ENCODE assay signal across 29 cellular contexts in the genomic region with DNA sequence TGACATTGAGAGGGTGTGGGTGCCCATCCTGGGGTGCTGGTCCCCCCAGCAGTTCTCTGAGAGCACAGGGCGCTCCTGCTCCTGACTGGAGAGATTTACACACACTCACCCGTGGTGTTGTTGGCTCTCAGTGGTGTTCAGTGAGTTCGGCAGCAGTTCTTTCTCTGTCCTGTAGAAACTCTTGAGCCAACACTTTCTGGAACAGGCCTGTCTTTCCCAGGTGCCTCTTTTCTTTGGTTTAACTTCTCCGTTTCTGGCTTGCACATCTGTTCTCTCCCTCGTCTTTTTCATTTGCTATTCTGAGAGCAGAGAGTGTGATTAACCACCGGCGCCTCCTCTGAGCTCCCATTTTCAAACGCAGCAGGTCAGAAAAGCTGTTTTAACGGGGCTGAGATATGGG.
"Had no signal": no experiment of that assay in that cellular context is flagged by ENCODE, and none has a peak within 500 bp of the region (broad histone marks: within the 10 kb centered on the region; RNA-seq: fewer than 3 reads in every experiment).

No MANE protein-coding gene starts in this region.

- H3K9me3 ChIP-seq: MG63, SJCRH30 had no signal

- H3K4me1 ChIP-seq: SJCRH30 had no signal

- H3K27ac ChIP-seq: PC-9, SJCRH30, SK-N-MC had no signal

- DNase-seq: Kasumi-1, MG63, MV-4-11, NCI-H1092, NCI-H1105, NCI-H1417 treated with DMSO at 0.1 percent for 48 hours, NCI-H1436 treated with DMSO at 0.1 percent for 48 hours, NCI-H1694, NCI-H187, NCI-H1930, NCI-H2081 treated with DMSO at 0.1 percent for 48 hours, NCI-H2171 treated with DMSO at 0.1 percent for 48 hours, NCI-H2227 treated with DMSO at 0.1 percent for 48 hours, NCI-H446, NCI-H510A, NCI-H524, NCI-H69, NCI-H748 treated with DMSO at 0.1 percent for 48 hours, NCI-H82, PC-9, SHP77, SIG-M5, SJCRH30, T-cell, T-helper 17 cell had no signal

- H3K36me3 ChIP-seq: MG63, SJCRH30 had no signal

- H3K4me2 ChIP-seq: PC-9 had no signal

- H3K4me3 ChIP-seq: MG63, PC-9, SJCRH30, SK-N-MC had no signal

- ATAC-seq: Panc1, Right ventricle myocardium inferior, SK-N-SH treated with all-trans-retinoic acid at 6 μM for 48 hours, T-cell, T-helper 17 cell had no signal

- H2AFZ ChIP-seq: PC-9 had no signal

- H3K27me3 ChIP-seq: SJCRH30 had no signal
